2 cellular contexts compared by ENCODE assay signal in genomic region chr2:233838726-233839446, GRCh38.
TF ChIP-seq lines count a peak whose summit lies in the region.

No MANE protein-coding gene starts in this region.

TF ChIP-seq in GM23338, 12 proteins besides CTCF, POLR2A, EP300 and RAD21:
- TF ChIP-seq ZNF462 (CRISPR knock-in tag; IDR thresholded peaks at IDR 0.05) (no peak), POLR2AphosphoS5 (IDR thresholded peaks at IDR 0.05; ENCODE audit: low read depth) (no peak), ZNF331 (CRISPR knock-in tag; IDR thresholded peaks at IDR 0.05; ENCODE audit: low read depth) (no peak), ZNF114 (CRISPR knock-in tag; IDR thresholded peaks at IDR 0.05) (no peak), EZH2 (IDR thresholded peaks at IDR 0.05; ENCODE audit: low read depth, unreplicated experiment) (no peak), ETS1 (IDR thresholded peaks at IDR 0.05) (no peak), EZH2phosphoT487 (IDR thresholded peaks at IDR 0.05; ENCODE audit: unreplicated experiment) (no peak), CREB1 (CRISPR knock-in tag; IDR thresholded peaks at IDR 0.05; ENCODE audit: low read depth) (no peak), NANOG (IDR thresholded peaks at IDR 0.05; ENCODE audit: borderline replicate concordance) (no peak), JUNB (IDR thresholded peaks at IDR 0.05; ENCODE audit: unreplicated experiment) (no peak), STAT1 (IDR thresholded peaks at IDR 0.05; ENCODE audit: unreplicated experiment) (no peak), REST (IDR thresholded peaks at IDR 0.05; ENCODE audit: unreplicated experiment) (no peak)

TF ChIP-seq in GM12878, 131 proteins besides CTCF, POLR2A, EP300 and RAD21:
- TF ChIP-seq BCLAF1 (IDR thresholded peaks at IDR 0.05) = no peak
